Comparison of ENCODE assay signal across 25 cellular contexts in genomic region chr20:58094698-58095097, GRCh38.
"Had no signal": no experiment of that assay in that cellular context is flagged by ENCODE, and none has a peak within 500 bp of the region (broad histone marks: within the 10 kb centered on the region; RNA-seq: fewer than 3 reads in every experiment).

No MANE protein-coding gene starts in this region.

- H2AFZ ChIP-seq: hepatocyte, neural progenitor cell had no signal

- H3K27me3 ChIP-seq: left lung, neural progenitor cell, ovary, sigmoid colon, tibial nerve had no signal

- H3K79me2 ChIP-seq: hepatocyte had no signal

- H3K36me3 Mint-ChIP-seq: natural killer cell; neural progenitor cell; stimulated activated memory B cell treated with anti-CD40 and anti-IgM and Interleukin-4, amounts not matched to agents 10 μg/mL and 1 μg/mL and 100 μg/mL, for 72 hours; type B pancreatic cell had no signal

- H3K27ac ChIP-seq: heart right ventricle, hepatocyte, left lung, lower lobe of right lung, neural progenitor cell, neutrophil, ovary, sigmoid colon, spleen, tibial nerve had no signal

- H3K4me1 ChIP-seq: heart right ventricle, left lung, lower lobe of right lung, neural progenitor cell, sigmoid colon, spleen, tibial nerve had no signal

- H3K4me3 Mint-ChIP-seq: natural killer cell; nephron progenitor cell; neural progenitor cell; stimulated activated memory B cell treated with anti-CD40 and anti-IgM and Interleukin-4, amounts not matched to agents 10 μg/mL and 1 μg/mL and 100 μg/mL, for 72 hours; stimulated activated naive CD8-positive, alpha-beta T cell treated with anti-CD3 and anti-CD28 coated beads, Interleukin-15, amount 100 ng/mL, for 72 hours; type B pancreatic cell had no signal

- H3K4me1 Mint-ChIP-seq: natural killer cell; nephron progenitor cell; neural progenitor cell; stimulated activated memory B cell treated with anti-CD40 and anti-IgM and Interleukin-4, amounts not matched to agents 10 μg/mL and 1 μg/mL and 100 μg/mL, for 72 hours; stimulated activated naive CD8-positive, alpha-beta T cell treated with anti-CD3 and anti-CD28 coated beads, Interleukin-15, amount 100 ng/mL, for 72 hours had no signal

- FAIRE-seq: small intestine had no signal

- H3K9me3 Mint-ChIP-seq: natural killer cell; nephron progenitor cell; neural progenitor cell; stimulated activated naive CD8-positive, alpha-beta T cell treated with anti-CD3 and anti-CD28 coated beads, Interleukin-15, amount 100 ng/mL, for 72 hours; type B pancreatic cell had no signal

- H3K4me2 ChIP-seq: hepatocyte, neural progenitor cell had no signal

- H3K9me3 ChIP-seq: heart right ventricle, left lung, lower lobe of right lung, neutrophil, ovary, sigmoid colon, spleen, tibial nerve had no signal

- DNase-seq: heart right ventricle; islet precursor cell; left lung; lower lobe of right lung; mammary epithelial cell; mesenchymal stem cell; natural killer cell; nephron progenitor cell; occipital lobe; ovary; right cardiac atrium; sigmoid colon; small intestine; spleen; stimulated activated CD4-positive, alpha-beta T cell treated with anti-CD3 and anti-CD28 coated beads, Interleukin-4, amount 100 ng/mL, for 24 hours; stimulated activated naive CD4-positive, alpha-beta T cell treated with Interleukin-2 at 50 U/mL for 16 hours; stimulated activated naive CD8-positive, alpha-beta T cell treated with anti-CD3 and anti-CD28 coated beads, Interleukin-15, amount 100 ng/mL, for 72 hours; substantia nigra had no signal

- ATAC-seq: heart right ventricle; left lung; lower lobe of right lung; natural killer cell; right cardiac atrium; stimulated activated memory B cell treated with anti-CD40 and anti-IgM and Interleukin-4, amounts not matched to agents 10 μg/mL and 1 μg/mL and 100 μg/mL, for 72 hours; stimulated activated naive CD8-positive, alpha-beta T cell treated with anti-CD3 and anti-CD28 coated beads, Interleukin-15, amount 100 ng/mL, for 72 hours had no signal

- H3K27ac Mint-ChIP-seq: natural killer cell; nephron progenitor cell; neural progenitor cell; progenitor cell of endocrine pancreas; stimulated activated memory B cell treated with anti-CD40 and anti-IgM and Interleukin-4, amounts not matched to agents 10 μg/mL and 1 μg/mL and 100 μg/mL, for 72 hours; stimulated activated naive CD8-positive, alpha-beta T cell treated with anti-CD3 and anti-CD28 coated beads, Interleukin-15, amount 100 ng/mL, for 72 hours; type B pancreatic cell had no signal

- H3K9ac ChIP-seq: neural progenitor cell had no signal
